Comparison of ENCODE assay signal across 1 cellular context in the genomic region with DNA sequence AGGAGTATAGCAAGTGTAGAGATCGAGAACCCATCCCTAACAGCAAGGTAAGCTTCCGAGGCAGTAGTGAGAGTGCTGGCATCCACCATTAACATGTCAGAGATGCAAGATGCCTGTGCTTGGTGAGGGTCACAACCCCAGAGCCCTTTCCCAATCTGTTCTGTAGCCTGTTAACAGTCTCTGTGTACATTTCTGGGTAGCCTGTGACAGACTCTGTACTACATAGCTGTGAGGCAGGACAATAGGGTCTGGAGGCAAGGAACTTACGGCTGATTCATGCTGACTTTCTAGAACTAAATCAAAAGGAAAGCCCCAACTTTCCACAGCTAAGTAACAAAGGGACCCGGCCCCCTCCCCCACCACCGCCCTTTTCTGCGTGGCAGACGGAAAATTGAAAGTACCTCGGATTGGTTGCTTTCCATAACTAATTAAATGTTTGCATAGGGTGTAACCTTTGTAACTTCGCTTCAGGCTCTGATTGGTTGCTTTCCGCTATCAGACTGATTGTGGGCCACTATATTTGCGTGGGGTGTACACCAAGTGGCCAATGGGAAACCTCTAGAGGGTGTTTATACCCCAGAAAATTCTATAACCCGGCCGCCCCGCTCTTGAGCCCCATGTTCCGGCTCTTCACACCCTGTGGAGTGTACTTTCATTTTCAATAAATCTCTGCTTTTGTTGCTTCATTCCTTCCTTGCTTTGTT.
TF ChIP-seq lines count a peak whose summit lies in the region.

No MANE protein-coding gene starts in this region.

TF ChIP-seq in endothelial cell of umbilical vein, 7 proteins besides CTCF, POLR2A, EP300 and RAD21 (continued from another document):
- TF ChIP-seq FOS (IDR thresholded peaks at IDR 0.05; ENCODE audit: borderline replicate concordance, insufficient read depth, low read length) = no peak
- no peak for TF ChIP-seq MAX (IDR thresholded peaks at IDR 0.05; ENCODE audit: insufficient read depth, insufficient read length)
- no peak for TF ChIP-seq JUN (IDR thresholded peaks at IDR 0.05; ENCODE audit: borderline replicate concordance, insufficient read depth, insufficient read length, low read depth)
